21 cellular contexts compared by ENCODE assay signal in genomic region chr12:64582862-64583261, GRCh38. TPM values are rescaled to one million over a fixed set of nuclear protein-coding genes. Genes with fewer than 3 reads are reported as not detected.
DNase-seq lines count a peak whose midpoint lies in the region; ATAC-seq and TF ChIP-seq lines count a peak whose summit lies in the region.
"Had no signal": no experiment of that assay in that cellular context is flagged by ENCODE, and none has a peak within 500 bp of the region (broad histone marks: within the 10 kb centered on the region; RNA-seq: fewer than 3 reads in every experiment).

No MANE protein-coding gene starts in this region.

- no peaks in the 10 kb centered on the region for H4K20me1 ChIP-seq in GM23248 (ENCODE audit: insufficient read depth)

- peak overlapping the region; percentile 40 for H3K4me2 ChIP-seq in GM23248 (ENCODE audit: unreplicated experiment)

- peaks cover 12% of the 10 kb centered on the region for H3K27me3 Mint-ChIP-seq in activated naive CD4-positive, alpha-beta T cell treated with anti-CD3 and anti-CD28 coated beads, Interleukin-2, amount 10 ng/mL, durations not matched to agents 7 days and 5 days
- peaks cover 0 to 19% of the 10 kb centered on the region in 2 donors for H3K27me3 Mint-ChIP-seq in effector memory CD8-positive, alpha-beta T cell

- TF ChIP-seq POLR2A in suprapubic skin (IDR thresholded peaks at IDR 0.05), result no peak

- peak overlapping the region; percentile 28 for H3K27ac Mint-ChIP-seq in activated naive CD4-positive, alpha-beta T cell treated with anti-CD3 and anti-CD28 coated beads, Interleukin-2, amount 10 ng/mL, durations not matched to agents 7 days and 5 days
- peak overlapping the region; percentile 20 to 23 for H3K27ac Mint-ChIP-seq in effector memory CD8-positive, alpha-beta T cell

- no peak overlapping the region for H3K4me3 Mint-ChIP-seq in activated naive CD4-positive, alpha-beta T cell treated with anti-CD3 and anti-CD28 coated beads, Interleukin-2, amount 10 ng/mL, durations not matched to agents 7 days and 5 days
- H3K4me3 Mint-ChIP-seq in effector memory CD8-positive, alpha-beta T cell, result no peak overlapping the region

- no peak for ATAC-seq in effector memory CD8-positive, alpha-beta T cell (replicated peaks)
- no peak for ATAC-seq in omental fat pad (ENCODE audit: low FRiP score)

- WGBS in GM23248 (ENCODE audit: low coverage in 1 of 2, low lambda C conversion rate in 2 of 2, missing lambda C conversion rate in 2 of 2), 2 experiments, result 52 to 64% methylated on average over 3 of the region's 3 CpGs
- 83% methylated on average over 3 of the region's 3 CpGs for WGBS in suprapubic skin

- H3K9me3 ChIP-seq in GM23248 (ENCODE audit: low read depth) (no peaks in the 10 kb centered on the region), suprapubic skin (no peaks in the 10 kb centered on the region)
- H3K9me3 ChIP-seq: ovary, right lobe of liver had no signal

- 0 out of 2 replicates have a peak, but pooled peaks cover 11% of the 10 kb centered on the region for H3K4me1 ChIP-seq in GM23248 (ENCODE audit: insufficient read depth)
- peaks cover 20% of the 10 kb centered on the region for H3K4me1 ChIP-seq in suprapubic skin
- H3K4me1 ChIP-seq: right lobe of liver had no signal

- H2AFZ ChIP-seq in GM23248, result peak overlapping the region; percentile 83; the same call in 1 of the 2 replicates
- H2AFZ ChIP-seq: hepatocyte had no signal

- H3K4me3 ChIP-seq in GM23248, result no peak overlapping the region
- H3K4me3 ChIP-seq in suprapubic skin, result no peak overlapping the region
- no peak overlapping the region for H3K4me3 ChIP-seq in foreskin fibroblast (ENCODE audit: low read depth in 1 of 2, low read length in 2 of 2)
- H3K4me3 ChIP-seq: hepatocyte, ovary had no signal

- no peaks in the 10 kb centered on the region for H3K79me2 ChIP-seq in GM23248 (ENCODE audit: insufficient read depth)
- H3K79me2 ChIP-seq: hepatocyte had no signal

- no peaks in the 10 kb centered on the region for H3K9me3 Mint-ChIP-seq in activated naive CD4-positive, alpha-beta T cell treated with anti-CD3 and anti-CD28 coated beads, Interleukin-2, amount 10 ng/mL, durations not matched to agents 7 days and 5 days
- H3K9me3 Mint-ChIP-seq in effector memory CD8-positive, alpha-beta T cell, result no peaks in the 10 kb centered on the region
- H3K9me3 Mint-ChIP-seq: CD8-positive, alpha-beta memory T cell had no signal

- no peak overlapping the region for H3K9ac ChIP-seq in GM23248

- peaks cover 10% of the 10 kb centered on the region; the same call in 1 of the 2 replicates for H3K27me3 ChIP-seq in GM23248 (replicated peaks; ENCODE audit: insufficient read depth)
- H3K27me3 ChIP-seq in suprapubic skin, result no peaks in the 10 kb centered on the region
- H3K27me3 ChIP-seq: hepatocyte, ovary, right lobe of liver had no signal

- H3K4me1 Mint-ChIP-seq in activated naive CD4-positive, alpha-beta T cell treated with anti-CD3 and anti-CD28 coated beads, Interleukin-2, amount 10 ng/mL, durations not matched to agents 7 days and 5 days, result peaks cover 22% of the 10 kb centered on the region
- peaks cover 7% of the 10 kb centered on the region in 2 donors for H3K4me1 Mint-ChIP-seq in effector memory CD8-positive, alpha-beta T cell (ENCODE audit: low read depth in 2 of 2)

- TF ChIP-seq CTCF in suprapubic skin (IDR thresholded peaks at IDR 0.05), result no peak
- no peak for TF ChIP-seq CTCF in omental fat pad (IDR thresholded peaks at IDR 0.05)
- no peak for TF ChIP-seq CTCF in foreskin fibroblast (IDR thresholded peaks at IDR 0.05; ENCODE audit: low read depth, low read length)

- H3K9me2 ChIP-seq in GM23248 (ENCODE audit: insufficient read depth), result no peaks in the 10 kb centered on the region

- DNase-seq in activated naive CD4-positive, alpha-beta T cell treated with anti-CD3 and anti-CD28 coated beads, Interleukin-2, amount 10 ng/mL, durations not matched to agents 7 days and 5 days, result no peak
- DNase-seq in activated naive CD4-positive, alpha-beta T cell treated with Interleukin-2 at 50 U/mL for 16 hours, result no peak
- DNase-seq in GM23248 (no peak), suprapubic skin (ENCODE audit: low spot score in 2 of 2) (no peak), T-helper 2 cell (no peak), omental fat pad (ENCODE audit: low spot score) (no peak), foreskin fibroblast (no peak)
- no peak for DNase-seq in effector memory CD8-positive, alpha-beta T cell
- DNase-seq: activated CD4-positive, alpha-beta T cell treated with anti-CD3 and anti-CD28 coated beads, Interleukin-2, amount 50 U/mL, for 1 hour; activated T-cell treated with anti-CD3 and anti-CD28 coated beads, Interleukin-2, amount 50 U/mL, for 1 hour; amygdala; DMS53; NCI-H1694; NCI-H2227 treated with DMSO at 0.1 percent for 48 hours; NCI-H748 treated with DMSO at 0.1 percent for 48 hours; ovary; right lobe of liver; SW 1271 had no signal

- no peak for TF ChIP-seq EP300 in suprapubic skin (IDR thresholded peaks at IDR 0.05)

- in situ Hi-C loops in GM23248 (cut with MboI), result no loop called here

- H3F3A ChIP-seq in GM23248 (ENCODE audit: insufficient read depth), result peaks cover 11% of the 10 kb centered on the region

- H3K36me3 Mint-ChIP-seq in activated naive CD4-positive, alpha-beta T cell treated with anti-CD3 and anti-CD28 coated beads, Interleukin-2, amount 10 ng/mL, durations not matched to agents 7 days and 5 days, result no peaks in the 10 kb centered on the region
- no peaks in the 10 kb centered on the region for H3K36me3 Mint-ChIP-seq in effector memory CD8-positive, alpha-beta T cell (ENCODE audit: insufficient read depth)
- H3K36me3 Mint-ChIP-seq: CD8-positive, alpha-beta memory T cell had no signal

- no peak overlapping the region for H3K27ac ChIP-seq in GM23248
- H3K27ac ChIP-seq in suprapubic skin, result peak overlapping the region; percentile 64
- H3K27ac ChIP-seq: epithelial cell of prostate, hepatocyte had no signal

- CTCF ChIA-PET in activated naive CD4-positive, alpha-beta T cell treated with anti-CD3 and anti-CD28 coated beads, Interleukin-2, amount 10 ng/mL, durations not matched to agents 7 days and 5 days (lab: Charles Lee), result interaction anchor here (1.4 kb wide), 1 partner anchor 33 kb away, joined by 5 read pairs; no protein-coding TSS in a partner anchor

- no peaks in the 10 kb centered on the region for H3K36me3 ChIP-seq in GM23248 (ENCODE audit: low read depth)
- no peaks in the 10 kb centered on the region for H3K36me3 ChIP-seq in suprapubic skin
- H3K36me3 ChIP-seq: ovary, right lobe of liver had no signal

RNA-seq across cellular contexts. Expression of gene RASSF3, which starts 27.4 kb away (rescaled TPM):
- total RNA-seq in GM23248 (2014; rRNA removed; shearing (Covaris generic)), result 4.9 and 12.0 TPM in 2 replicates
- 1.5 and 1.9 TPM in 2 replicates for polyA plus RNA-seq in GM23248 (2016; fragmentation: Nextera tagmentation; extraction: Ambion mirVana)
- total RNA-seq in suprapubic skin, result 10 to 100 TPM in 3 of 4 donors, 1 to 10 TPM in 1; 9.1 to 16.1 (median 11.2) TPM
- 10 to 100 TPM; 35.3 to 68.5 (median 45.9) TPM for total RNA-seq in omental fat pad
